In the genomic region with DNA sequence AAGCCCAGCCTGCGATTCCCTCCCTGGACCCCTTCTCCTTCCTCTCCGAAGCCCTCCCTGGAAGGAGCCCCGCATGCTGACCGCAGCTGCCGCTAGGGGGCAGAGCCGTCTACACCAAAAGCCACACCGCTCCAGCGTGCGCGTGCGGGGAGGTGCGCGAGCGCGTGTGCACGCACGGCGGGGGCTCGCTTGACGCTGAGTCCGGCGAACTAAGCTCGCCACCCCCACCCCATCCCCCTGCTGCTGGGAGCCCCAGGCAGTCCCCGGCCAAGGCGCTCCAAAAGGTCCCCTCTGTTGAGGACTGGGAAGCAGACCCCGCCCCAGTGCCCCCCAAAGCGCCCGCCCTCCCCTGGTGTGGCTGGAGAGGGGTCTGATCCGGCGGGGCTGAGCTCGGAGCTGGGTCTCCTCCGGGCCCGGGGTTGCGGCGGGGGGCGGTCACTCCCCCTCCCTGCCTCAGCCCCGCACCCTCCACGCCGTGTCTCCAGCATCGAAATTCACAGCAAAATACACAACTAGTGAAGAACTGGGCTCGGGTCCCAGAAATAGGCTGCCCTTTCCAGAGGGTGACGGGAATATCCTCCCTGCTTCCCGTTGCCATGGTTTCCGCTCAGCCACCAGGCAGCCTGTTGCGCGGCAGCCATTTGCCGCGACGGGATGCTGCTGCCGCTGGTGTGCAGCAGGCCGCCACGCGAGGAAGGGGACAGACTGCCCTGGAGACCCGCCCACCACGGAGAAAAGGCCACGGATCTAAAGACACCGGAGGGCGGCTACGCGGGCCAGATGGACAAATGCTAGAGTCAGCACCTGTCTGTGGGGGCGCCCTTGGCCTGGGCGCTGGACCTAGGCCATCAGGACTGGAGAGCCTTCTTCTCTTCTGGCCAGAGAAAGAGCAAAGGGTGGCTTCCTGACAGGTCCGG, we compare ENCODE assay signal across 8 cellular contexts. TPM values are rescaled to one million over a fixed set of nuclear protein-coding genes. Genes with fewer than 3 reads are reported as not detected.
DNase-seq lines count a peak whose midpoint lies in the region; ATAC-seq lines count a peak whose summit lies in the region.

No MANE protein-coding gene starts in this region.

- WGBS in mesodermal cell (ENCODE audit: insufficient coverage in 2 of 2), 2 experiments = 4 to 15% methylated on average over 11 to 34 of the region's 63 CpGs

- DNase-seq in DMS53 (lab: John Stamatoyannopoulos, UW) (peak; percentile 87), NCI-H510A treated with DMSO at 0.1 percent for 48 hours (lab: John Stamatoyannopoulos, UW) (peak; percentile 21), GOT3 (lab: John Stamatoyannopoulos, UW) (no peak)
- DNase-seq in activated CD8-positive, alpha-beta memory T cell treated with anti-CD3 and anti-CD28 coated beads, Interleukin-2, amount 50 U/mL, for 1 hour (ENCODE audit: extremely low read depth) = peak; percentile 26
- peak; percentile 53 to 70 (median 54) for DNase-seq in effector memory CD4-positive, alpha-beta T cell
- peak; percentile 44 for DNase-seq in stimulated activated CD8-positive, alpha-beta memory T cell treated with anti-CD3 and anti-CD28 coated beads, Interleukin-15, amount 100 ng/mL, for 24 hours (ENCODE audit: low read depth)

- peak overlapping the region; percentile 52 for H3K4me3 ChIP-seq in effector memory CD4-positive, alpha-beta T cell (ENCODE audit: insufficient read depth, low read depth, low read length, poor library complexity, severe bottlenecking)
- peak overlapping the region; percentile 27 for H3K4me3 ChIP-seq in mesodermal cell (ENCODE audit: extremely low read depth, insufficient read depth, low read length, poor library complexity, severe bottlenecking)

- no peak overlapping the region for H3K27ac ChIP-seq in effector memory CD4-positive, alpha-beta T cell (ENCODE audit: insufficient read depth, low read length, poor library complexity, severe bottlenecking)
- no peak overlapping the region for H3K27ac ChIP-seq in mesodermal cell (ENCODE audit: low read depth, low read length, severe bottlenecking)

- no peaks in the 10 kb centered on the region for H3K9me3 ChIP-seq in effector memory CD4-positive, alpha-beta T cell (ENCODE audit: control insufficient read depth, low read length)
- no peaks in the 10 kb centered on the region for H3K9me3 ChIP-seq in mesodermal cell (ENCODE audit: control insufficient read depth, low read length)

- peak; percentile 66 for ATAC-seq in HG02610 (IDR thresholded peaks at IDR 0.05; ENCODE audit: unreplicated experiment)

- no peaks in the 10 kb centered on the region for H3K4me1 ChIP-seq in effector memory CD4-positive, alpha-beta T cell (ENCODE audit: control insufficient read depth, insufficient read depth, low read length, poor library complexity, severe bottlenecking)
- H3K4me1 ChIP-seq in mesodermal cell (ENCODE audit: control insufficient read depth, insufficient read depth, low read length, poor library complexity, severe bottlenecking) = no peaks in the 10 kb centered on the region

- no peaks in the 10 kb centered on the region for H3K36me3 ChIP-seq in effector memory CD4-positive, alpha-beta T cell (ENCODE audit: control insufficient read depth, insufficient read depth, low read length)
- no peaks in the 10 kb centered on the region for H3K36me3 ChIP-seq in mesodermal cell (ENCODE audit: control insufficient read depth, insufficient read depth, low read length)

- no peaks in the 10 kb centered on the region for H3K27me3 ChIP-seq in effector memory CD4-positive, alpha-beta T cell (replicated peaks; ENCODE audit: control insufficient read depth, insufficient read depth, low read length, poor library complexity, severe bottlenecking)

RNA-seq across cellular contexts. Expression of gene CCNQ, which starts 11.2 kb away (rescaled TPM):
- polyA plus RNA-seq in mesodermal cell (2013, experiment 1 of 2) = 23.2 TPM
- 20.4 TPM for polyA plus RNA-seq in mesodermal cell (2013, experiment 2 of 2)

RNA-seq across cellular contexts. Expression of gene DUSP9, which starts 36.8 kb away (rescaled TPM):
- 0.55 TPM for polyA plus RNA-seq in mesodermal cell (2013, experiment 1 of 2)
- polyA plus RNA-seq in mesodermal cell (2013, experiment 2 of 2) = 1.2 TPM
